16 cellular contexts compared by ENCODE assay signal in the genomic region with DNA sequence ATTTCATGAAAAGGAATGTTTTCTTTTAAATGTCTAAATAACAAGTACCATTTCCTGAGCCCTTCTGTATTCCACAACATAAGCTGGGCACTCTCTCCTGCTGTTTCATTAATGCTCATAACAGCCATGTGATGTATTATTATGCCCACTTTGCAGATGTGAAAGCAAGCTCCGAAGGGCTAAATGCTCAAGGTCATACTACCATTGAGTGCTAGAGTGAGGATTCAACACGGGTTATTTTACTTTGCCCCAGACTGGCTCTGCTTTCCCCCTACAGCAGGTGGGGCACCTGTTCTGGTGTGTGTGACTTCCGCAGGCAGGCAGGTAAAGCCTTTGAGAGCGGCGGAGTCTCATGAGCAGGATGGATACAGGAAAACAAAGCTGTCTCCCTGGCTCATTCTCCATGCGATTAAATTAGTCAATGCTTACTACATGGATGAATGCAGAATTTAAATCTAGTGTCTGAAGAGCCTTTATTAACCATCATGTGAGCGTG. TPM values are rescaled to one million over a fixed set of nuclear protein-coding genes. Genes with fewer than 3 reads are reported as not detected.
DNase-seq lines count a peak whose midpoint lies in the region; ATAC-seq and TF ChIP-seq lines count a peak whose summit lies in the region.
"Had no signal": no experiment of that assay in that cellular context is flagged by ENCODE, and none has a peak within 500 bp of the region (broad histone marks: within the 10 kb centered on the region; RNA-seq: fewer than 3 reads in every experiment).

No MANE protein-coding gene starts in this region.

- CTCF ChIA-PET in SK-N-SH (lab: Yijun Ruan, JAX), result interaction anchor here (1.0 to 1.2 kb wide), 2 partner anchors 9 to 16 kb away, joined by 3 read pairs; no protein-coding TSS in a partner anchor

- H3F3A ChIP-seq in SK-N-SH (replicated peaks; ENCODE audit: insufficient read depth), result peaks cover 7% of the 10 kb centered on the region

- TF ChIP-seq CTCF in SK-N-SH (IDR thresholded peaks at IDR 0.05) (no peak), coronary artery (IDR thresholded peaks at IDR 0.05) (no peak), osteoblast (IDR thresholded peaks at IDR 0.05; ENCODE audit: extremely low read depth, low read depth, low read length) (no peak)

- no peaks in the 10 kb centered on the region for H4K20me1 ChIP-seq in SK-N-SH (ENCODE audit: insufficient read depth)
- H4K20me1 ChIP-seq in osteoblast (ENCODE audit: insufficient read depth, low read length), result no peaks in the 10 kb centered on the region

- H3K4me3 ChIP-seq in SK-N-SH (ENCODE audit: low read depth in 2 of 2, low read length in 1 of 2) (peak overlapping the region in 1 of 2 experiments; percentile 39; a peak in 2 of 4 replicates), coronary artery (peak overlapping the region; percentile 56), osteoblast (ENCODE audit: insufficient read depth, low read length) (peak overlapping the region; percentile 58)
- H3K4me3 ChIP-seq: GM12878, HAP-1 had no signal

- peak overlapping the region; percentile 56; the same call in 1 of the 2 replicates for H3K9ac ChIP-seq in SK-N-SH

- peak overlapping the region; percentile 86; the same call in 1 of the 2 replicates for H2AFZ ChIP-seq in SK-N-SH (ENCODE audit: low read depth)
- H2AFZ ChIP-seq in osteoblast (ENCODE audit: low read length), result peak overlapping the region; percentile 71

- H3K4me1 ChIP-seq in SK-N-SH (ENCODE audit: control insufficient read depth in 1 of 2, insufficient read depth in 2 of 2, low read depth in 1 of 2, low read length in 1 of 2) (peaks cover 14 to 41% of the 10 kb centered on the region in 2 experiments; a peak in 3 of 4 replicates), osteoblast (ENCODE audit: insufficient read depth, low read length) (peaks cover 30% of the 10 kb centered on the region)

- 96% methylated on average over 6 of the region's 7 CpGs for WGBS in SK-N-SH (ENCODE audit: low lambda C conversion rate)

- H3K79me2 ChIP-seq in SK-N-SH (ENCODE audit: insufficient read depth) (peaks cover 13% of the 10 kb centered on the region), osteoblast (ENCODE audit: insufficient read depth, low read length) (peaks cover 39% of the 10 kb centered on the region)

- no peaks in the 10 kb centered on the region for H3K36me3 ChIP-seq in SK-N-SH (replicated peaks in 1 of 2; ENCODE audit: control insufficient read depth in 1 of 2, insufficient read depth in 2 of 2, low read length in 1 of 2)
- no peaks in the 10 kb centered on the region for H3K36me3 ChIP-seq in osteoblast (ENCODE audit: insufficient read depth, low read length)
- H3K36me3 ChIP-seq: HAP-1 had no signal

- ATAC-seq in SK-N-SH treated with all-trans-retinoic acid at 6 μM for 48 hours, result no peak
- no peak for ATAC-seq in HG02571 (IDR thresholded peaks at IDR 0.05; ENCODE audit: unreplicated experiment)
- ATAC-seq: GM12878; left lobe of liver; naive thymus-derived CD8-positive, alpha-beta T cell had no signal

- H3K27me3 ChIP-seq in SK-N-SH (ENCODE audit: insufficient read depth), result no peaks in the 10 kb centered on the region
- no peaks in the 10 kb centered on the region for H3K27me3 ChIP-seq in osteoblast (ENCODE audit: insufficient read depth, low read length)

- TF ChIP-seq RAD21 in SK-N-SH (IDR thresholded peaks at IDR 0.05; ENCODE audit: low read length), result no peak

- no peak for TF ChIP-seq EP300 in SK-N-SH (IDR thresholded peaks at IDR 0.05; ENCODE audit: borderline replicate concordance in 1 of 2, low read depth in 1 of 2, low read length in 1 of 2)

- DNase-seq in SK-N-SH (no peak), coronary artery (ENCODE audit: low spot score) (no peak), osteoblast (ENCODE audit: insufficient read length, low spot score, missing footprints) (no peak), NCI-H187 treated with DMSO at 0.1 percent for 48 hours (lab: John Stamatoyannopoulos, UW) (no peak), NCI-H187 (lab: John Stamatoyannopoulos, UW) (no peak), NOMO-1 (lab: John Stamatoyannopoulos, UW; ENCODE audit: unreplicated experiment in 2 of 2) (no peak)
- DNase-seq: activated B cell treated with CpG ODN at 0.5 μM for 24 hours; COR-L47; naive thymus-derived CD8-positive, alpha-beta T cell; NCI-H2029 treated with DMSO at 0.1 percent for 48 hours; NCI-H774 had no signal

- POLR2A ChIA-PET in SK-N-SH (lab: Yijun Ruan, JAX), result no interaction called here

- no peaks in the 10 kb centered on the region for H3K9me2 ChIP-seq in SK-N-SH

- no peaks in the 10 kb centered on the region for H3K9me3 ChIP-seq in SK-N-SH
- H3K9me3 ChIP-seq in osteoblast (ENCODE audit: low read depth, low read length), result no peaks in the 10 kb centered on the region
- H3K9me3 ChIP-seq: HAP-1 had no signal

- H3K27ac ChIP-seq in SK-N-SH (ENCODE audit: low read depth in 2 of 2, low read length in 1 of 2), result peak overlapping the region; percentile 88 to 91
- peak overlapping the region; percentile 24 to 68 for H3K27ac ChIP-seq in coronary artery
- H3K27ac ChIP-seq in osteoblast (ENCODE audit: low read depth, low read length), result peak overlapping the region; percentile 68

- peak overlapping the region; percentile 75 for H3K4me2 ChIP-seq in SK-N-SH
- peak overlapping the region; percentile 75 for H3K4me2 ChIP-seq in osteoblast (ENCODE audit: insufficient read depth, low read length)

TF ChIP-seq in SK-N-SH, 30 proteins besides CTCF, POLR2A, EP300 and RAD21:
- no peak for TF ChIP-seq CHD2 (IDR thresholded peaks at IDR 0.05; ENCODE audit: low read length, partially characterized antibody)
- TF ChIP-seq MXI1 (IDR thresholded peaks at IDR 0.05; ENCODE audit: low read depth, low read length), result no peak
- no peak for TF ChIP-seq ELF1 (IDR thresholded peaks at IDR 0.05)
- TF ChIP-seq RFX5 (IDR thresholded peaks at IDR 0.05; ENCODE audit: low read length), result no peak
- no peak for TF ChIP-seq FOXM1 (IDR thresholded peaks at IDR 0.05; ENCODE audit: low read depth)
- TF ChIP-seq SIN3A (IDR thresholded peaks at IDR 0.05; ENCODE audit: borderline replicate concordance, low read depth, low read length), result no peak
- TF ChIP-seq RXRA (IDR thresholded peaks at IDR 0.05; ENCODE audit: borderline replicate concordance, low read depth), result no peak

TF ChIP-seq in SK-N-SH treated with all-trans-retinoic acid at 6 μM for 48 hours, 23 proteins besides CTCF, POLR2A, EP300 and RAD21 (continues in another document):
- no peak for TF ChIP-seq ZNF70 (CRISPR knock-in tag; IDR thresholded peaks at IDR 0.05)
- no peak for TF ChIP-seq OSR1 (CRISPR knock-in tag; IDR thresholded peaks at IDR 0.05)
- no peak for TF ChIP-seq BACH2 (CRISPR knock-in tag; IDR thresholded peaks at IDR 0.05; ENCODE audit: borderline replicate concordance)
- TF ChIP-seq ZFP30 (CRISPR knock-in tag; IDR thresholded peaks at IDR 0.05), result no peak
- no peak for TF ChIP-seq CSDC2 (CRISPR knock-in tag; IDR thresholded peaks at IDR 0.05)
- no peak for TF ChIP-seq ZNF565 (CRISPR knock-in tag; conservative IDR thresholded peaks at IDR 0.05; ENCODE audit: low read depth)
- no peak for TF ChIP-seq SNAI2 (CRISPR knock-in tag; IDR thresholded peaks at IDR 0.05)
- no peak for TF ChIP-seq ISL1 (CRISPR knock-in tag; IDR thresholded peaks at IDR 0.05)
- TF ChIP-seq TOX (CRISPR knock-in tag; IDR thresholded peaks at IDR 0.05; ENCODE audit: borderline replicate concordance), result no peak
- no peak for TF ChIP-seq ARNTL (CRISPR knock-in tag; IDR thresholded peaks at IDR 0.05; ENCODE audit: borderline replicate concordance, low read depth)
- TF ChIP-seq ZFP3 (CRISPR knock-in tag; IDR thresholded peaks at IDR 0.05), result no peak
- no peak for TF ChIP-seq ZNF8 (CRISPR knock-in tag; IDR thresholded peaks at IDR 0.05)
- TF ChIP-seq, protein P1, sequence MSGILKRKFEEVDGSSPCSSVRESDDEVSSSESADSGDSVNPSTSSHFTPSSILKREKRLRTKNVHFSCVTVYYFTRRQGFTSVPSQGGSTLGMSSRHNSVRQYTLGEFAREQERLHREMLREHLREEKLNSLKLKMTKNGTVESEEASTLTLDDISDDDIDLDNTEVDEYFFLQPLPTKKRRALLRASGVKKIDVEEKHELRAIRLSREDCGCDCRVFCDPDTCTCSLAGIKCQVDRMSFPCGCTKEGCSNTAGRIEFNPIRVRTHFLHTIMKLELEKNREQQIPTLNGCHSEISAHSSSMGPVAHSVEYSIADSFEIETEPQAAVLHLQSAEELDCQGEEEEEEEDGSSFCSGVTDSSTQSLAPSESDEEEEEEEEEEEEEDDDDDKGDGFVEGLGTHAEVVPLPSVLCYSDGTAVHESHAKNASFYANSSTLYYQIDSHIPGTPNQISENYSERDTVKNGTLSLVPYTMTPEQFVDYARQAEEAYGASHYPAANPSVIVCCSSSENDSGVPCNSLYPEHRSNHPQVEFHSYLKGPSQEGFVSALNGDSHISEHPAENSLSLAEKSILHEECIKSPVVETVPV (CRISPR knock-in tag; IDR thresholded peaks at IDR 0.05), result no peak
- TF ChIP-seq, protein P2, sequence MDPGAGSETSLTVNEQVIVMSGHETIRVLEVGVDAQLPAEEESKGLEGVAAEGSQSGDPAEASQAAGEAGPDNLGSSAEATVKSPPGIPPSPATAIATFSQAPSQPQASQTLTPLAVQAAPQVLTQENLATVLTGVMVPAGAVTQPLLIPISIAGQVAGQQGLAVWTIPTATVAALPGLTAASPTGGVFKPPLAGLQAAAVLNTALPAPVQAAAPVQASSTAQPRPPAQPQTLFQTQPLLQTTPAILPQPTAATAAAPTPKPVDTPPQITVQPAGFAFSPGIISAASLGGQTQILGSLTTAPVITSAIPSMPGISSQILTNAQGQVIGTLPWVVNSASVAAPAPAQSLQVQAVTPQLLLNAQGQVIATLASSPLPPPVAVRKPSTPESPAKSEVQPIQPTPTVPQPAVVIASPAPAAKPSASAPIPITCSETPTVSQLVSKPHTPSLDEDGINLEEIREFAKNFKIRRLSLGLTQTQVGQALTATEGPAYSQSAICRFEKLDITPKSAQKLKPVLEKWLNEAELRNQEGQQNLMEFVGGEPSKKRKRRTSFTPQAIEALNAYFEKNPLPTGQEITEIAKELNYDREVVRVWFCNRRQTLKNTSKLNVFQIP (CRISPR knock-in tag; IDR thresholded peaks at IDR 0.05; ENCODE audit: borderline replicate concordance, low read depth), result no peak

RNA-seq across cellular contexts. Expression of a gene that starts 30.3 kb away (rescaled TPM):
- 1.6 TPM in 2 replicates for polyA plus RNA-seq in SK-N-SH (2012; rRNA removed)
- 2.4 and 2.5 TPM in 2 replicates for polyA plus RNA-seq in SK-N-SH (2012; cell fraction: cytosol; rRNA removed)
- polyA plus RNA-seq in SK-N-SH (2012; cell fraction: nucleus; rRNA removed), result 1.7 and 2.8 TPM in 2 replicates
- 4.7 and 5.4 TPM in 2 replicates for total RNA-seq in osteoblast
- total RNA-seq: naive thymus-derived CD8-positive, alpha-beta T cell had no signal
